ENCODE assay signal across 34 cellular contexts in genomic region chr6:49847014-49847413, GRCh38. TPM values are rescaled to one million over a fixed set of nuclear protein-coding genes. Genes with fewer than 3 reads are reported as not detected.
"Had no signal": no experiment of that assay in that cellular context is flagged by ENCODE, and none has a peak within 500 bp of the region (broad histone marks: within the 10 kb centered on the region; RNA-seq: fewer than 3 reads in every experiment).

No MANE protein-coding gene starts in this region.

- H3K9me3 ChIP-seq: stomach, suprapubic skin, testis, thoracic aorta, thyroid gland, tibial artery, tibial nerve, transverse colon, upper lobe of left lung, upper lobe of right lung, uterus, vagina had no signal

- H3K27me3 Mint-ChIP-seq: stimulated activated memory B cell treated with anti-CD40 and anti-IgM and Interleukin-4, amounts not matched to agents 10 μg/mL and 1 μg/mL and 100 μg/mL, for 72 hours; stimulated activated naive CD8-positive, alpha-beta T cell treated with anti-CD3 and anti-CD28 coated beads, Interleukin-15, Interleukin-2, amounts not matched to agents 100 ng/mL and 50 ng/mL, for 24 hours; type B pancreatic cell had no signal

- H3K4me1 Mint-ChIP-seq: stimulated activated effector memory CD8-positive, alpha-beta T cell treated with anti-CD3 and anti-CD28 coated beads, Interleukin-12 subunit alpha, Interleukin-12 subunit beta, amount 100 ng/mL, for 72 hours; stimulated activated memory B cell treated with anti-CD40 and anti-IgM and Interleukin-4, amounts not matched to agents 10 μg/mL and 1 μg/mL and 100 μg/mL, for 72 hours; stimulated activated naive B cell treated with anti-CD40 and anti-IgM and Interleukin-4, amounts not matched to agents 10 μg/mL and 1 μg/mL and 100 μg/mL, for 72 hours; stimulated activated naive CD8-positive, alpha-beta T cell treated with anti-CD3 and anti-CD28 coated beads, Interleukin-15, amount 100 ng/mL, for 72 hours had no signal

- H3K36me3 Mint-ChIP-seq: stimulated activated effector memory CD8-positive, alpha-beta T cell treated with anti-CD3 and anti-CD28 coated beads, Interleukin-12 subunit alpha, Interleukin-12 subunit beta, amount 100 ng/mL, for 72 hours; stimulated activated memory B cell treated with anti-CD40 and anti-IgM and Interleukin-4, amounts not matched to agents 10 μg/mL and 1 μg/mL and 100 μg/mL, for 72 hours; stimulated activated naive B cell treated with anti-CD40 and anti-IgM and Interleukin-4, amounts not matched to agents 10 μg/mL and 1 μg/mL and 100 μg/mL, for 72 hours; type B pancreatic cell had no signal

- H3K36me3 ChIP-seq: stomach, suprapubic skin, thoracic aorta, thyroid gland, tibial artery, tibial nerve, transverse colon, upper lobe of left lung, upper lobe of right lung, uterus, vagina had no signal

- H3K4me3 ChIP-seq: stomach, suprapubic skin, testis, thoracic aorta, thyroid gland, tibial artery, tibial nerve, transverse colon, upper lobe of left lung, upper lobe of right lung, uterus, vagina had no signal

- H3K4me3 Mint-ChIP-seq: stimulated activated effector memory CD8-positive, alpha-beta T cell treated with anti-CD3 and anti-CD28 coated beads, Interleukin-12 subunit alpha, Interleukin-12 subunit beta, amount 100 ng/mL, for 72 hours; stimulated activated memory B cell treated with anti-CD40 and anti-IgM and Interleukin-4, amounts not matched to agents 10 μg/mL and 1 μg/mL and 100 μg/mL, for 72 hours; stimulated activated naive B cell treated with anti-CD40 and anti-IgM and Interleukin-4, amounts not matched to agents 10 μg/mL and 1 μg/mL and 100 μg/mL, for 72 hours; stimulated activated naive CD8-positive, alpha-beta T cell treated with anti-CD3 and anti-CD28 coated beads, Interleukin-15, amount 100 ng/mL, for 72 hours; stimulated activated naive CD8-positive, alpha-beta T cell treated with anti-CD3 and anti-CD28 coated beads, Interleukin-15, Interleukin-2, amounts not matched to agents 100 ng/mL and 50 ng/mL, for 24 hours; type B pancreatic cell had no signal

- H3K27ac Mint-ChIP-seq: stimulated activated effector memory CD8-positive, alpha-beta T cell treated with anti-CD3 and anti-CD28 coated beads, Interleukin-12 subunit alpha, Interleukin-12 subunit beta, amount 100 ng/mL, for 72 hours; stimulated activated memory B cell treated with anti-CD40 and anti-IgM and Interleukin-4, amounts not matched to agents 10 μg/mL and 1 μg/mL and 100 μg/mL, for 72 hours; stimulated activated naive B cell treated with anti-CD40 and anti-IgM and Interleukin-4, amounts not matched to agents 10 μg/mL and 1 μg/mL and 100 μg/mL, for 72 hours; stimulated activated naive CD8-positive, alpha-beta T cell treated with anti-CD3 and anti-CD28 coated beads, Interleukin-15, Interleukin-2, amounts not matched to agents 100 ng/mL and 50 ng/mL, for 24 hours; type B pancreatic cell had no signal

- H3K27me3 ChIP-seq: suprapubic skin, testis, thyroid gland, tibial artery, tibial nerve, transverse colon, upper lobe of left lung, upper lobe of right lung, uterus, vagina had no signal

- H3K9me3 Mint-ChIP-seq: stimulated activated effector memory CD8-positive, alpha-beta T cell treated with anti-CD3 and anti-CD28 coated beads, Interleukin-12 subunit alpha, Interleukin-12 subunit beta, amount 100 ng/mL, for 72 hours; stimulated activated memory B cell treated with anti-CD40 and anti-IgM and Interleukin-4, amounts not matched to agents 10 μg/mL and 1 μg/mL and 100 μg/mL, for 72 hours; stimulated activated naive CD8-positive, alpha-beta T cell treated with anti-CD3 and anti-CD28 coated beads, Interleukin-15, amount 100 ng/mL, for 72 hours; stimulated activated naive CD8-positive, alpha-beta T cell treated with anti-CD3 and anti-CD28 coated beads, Interleukin-15, Interleukin-2, amounts not matched to agents 100 ng/mL and 50 ng/mL, for 24 hours; type B pancreatic cell had no signal

- H3K4me1 ChIP-seq: stomach, suprapubic skin, testis, thyroid gland, tibial artery, tibial nerve, transverse colon, upper lobe of left lung, upper lobe of right lung, uterus, vagina had no signal

- DNase-seq: stimulated activated CD4-positive, alpha-beta T cell treated with anti-CD3 and anti-CD28 coated beads, Interleukin-2, amount 100 ng/mL, for 48 hours; stimulated activated CD4-positive, alpha-beta T cell treated with anti-CD3 and anti-CD28 coated beads, Interleukin-4, amount 100 ng/mL, for 1 hour; stimulated activated CD4-positive, alpha-beta T cell treated with anti-CD3 and anti-CD28 coated beads, Interleukin-4, amount 100 ng/mL, for 24 hours; stimulated activated CD4-positive, alpha-beta T cell treated with anti-CD3 and anti-CD28 coated beads, Interleukin-4, amount 100 ng/mL, for 4 hours; stimulated activated CD8-positive, alpha-beta memory T cell treated with anti-CD3 and anti-CD28 coated beads, Interleukin-4, amount 100 ng/mL, for 48 hours; stimulated activated naive B cell treated with anti-CD40 and anti-IgM and Interleukin-4, amounts not matched to agents 10 μg/mL and 1 μg/mL and 100 μg/mL, for 72 hours; stimulated activated naive CD4-positive, alpha-beta T cell; stimulated activated naive CD4-positive, alpha-beta T cell treated with Interleukin-2 at 50 U/mL for 16 hours; stimulated activated naive CD8-positive, alpha-beta T cell treated with anti-CD3 and anti-CD28 coated beads, Interleukin-15, amount 100 ng/mL, for 72 hours; stimulated activated naive CD8-positive, alpha-beta T cell treated with anti-CD3 and anti-CD28 coated beads, Interleukin-15, Interleukin-2, amounts not matched to agents 100 U/mL and 50 U/mL, for 24 hours; stomach; substantia nigra; testis; thyroid gland; tibial artery; transverse colon; trophoblast cell; upper lobe of left lung; upper lobe of right lung; uterus had no signal

- ATAC-seq: stimulated activated effector memory CD8-positive, alpha-beta T cell treated with anti-CD3 and anti-CD28 coated beads, Interleukin-12 subunit alpha, Interleukin-12 subunit beta, amount 100 ng/mL, for 72 hours; stimulated activated memory B cell treated with anti-CD40 and anti-IgM and Interleukin-4, amounts not matched to agents 10 μg/mL and 1 μg/mL and 100 μg/mL, for 72 hours; stimulated activated naive B cell treated with anti-CD40 and anti-IgM and Interleukin-4, amounts not matched to agents 10 μg/mL and 1 μg/mL and 100 μg/mL, for 72 hours; stimulated activated naive CD8-positive, alpha-beta T cell treated with anti-CD3 and anti-CD28 coated beads, Interleukin-15, amount 100 ng/mL, for 72 hours; stimulated activated naive CD8-positive, alpha-beta T cell treated with anti-CD3 and anti-CD28 coated beads, Interleukin-15, Interleukin-2, amounts not matched to agents 100 U/mL and 50 U/mL, for 24 hours; upper lobe of right lung had no signal

- FAIRE-seq: urothelium cell line had no signal

- H3K27ac ChIP-seq: stomach, suprapubic skin, testis, thoracic aorta, thyroid gland, tibial artery, tibial nerve, transverse colon, upper lobe of left lung, upper lobe of right lung, uterus, vagina had no signal

RNA-seq across cellular contexts. Expression of gene CRISP1, which starts 19.3 kb away (rescaled TPM):
- total RNA-seq: stomach, subcutaneous adipose tissue, suprapubic skin, temporal lobe, thoracic aorta, thyroid gland, tibial nerve, transverse colon, upper lobe of left lung, upper lobe of right lung, ureter, urinary bladder, uterus, vagina had no signal
- polyA plus RNA-seq: stomach, urinary bladder had no signal

RNA-seq across cellular contexts. Expression of gene PGK2, which starts 59.9 kb away (rescaled TPM):
- total RNA-seq: stomach, subcutaneous adipose tissue, suprapubic skin, temporal lobe, thoracic aorta, tibial nerve, transverse colon, upper lobe of left lung, upper lobe of right lung, urinary bladder, vagina had no signal
- polyA plus RNA-seq: stomach, thymus, urinary bladder had no signal
